ENCODE assay signal across 1 cellular context in genomic region chr20:25223179-25223661, GRCh38.
TF ChIP-seq lines count a peak whose summit lies in the region.

No MANE protein-coding gene starts in this region.

TF ChIP-seq in HepG2, 621 proteins besides CTCF, POLR2A, EP300 and RAD21 (continued from another document and continues in another):
- no peak for TF ChIP-seq KIAA2018 (CRISPR knock-in tag; IDR thresholded peaks at IDR 0.05; ENCODE audit: borderline replicate concordance)
- peak in 1 of 2 experiments; percentile 41; a peak in 1 of 4 replicates for TF ChIP-seq ATF4 (CRISPR knock-in tag; IDR thresholded peaks at IDR 0.05)
- peak; percentile 9; the same call in 1 of the 2 replicates for TF ChIP-seq ZNF292 (CRISPR knock-in tag; IDR thresholded peaks at IDR 0.05; ENCODE audit: borderline replicate concordance, low read depth)
- 0 out of 2 replicates have a peak, but pooled peaks have one; percentile 53 for TF ChIP-seq CSRNP1 (CRISPR knock-in tag; IDR thresholded peaks at IDR 0.05)
- TF ChIP-seq HNF1B (CRISPR knock-in tag; IDR thresholded peaks at IDR 0.05), result 0 out of 2 replicates have a peak, but pooled peaks have one; percentile 44
- TF ChIP-seq ZNF724P (CRISPR knock-in tag; IDR thresholded peaks at IDR 0.05; ENCODE audit: borderline replicate concordance), result no peak
- 0 out of 2 replicates have a peak, but pooled peaks have one; percentile 20 for TF ChIP-seq HIC2 (CRISPR knock-in tag; IDR thresholded peaks at IDR 0.05; ENCODE audit: low read depth)
- TF ChIP-seq RFXAP (CRISPR knock-in tag; IDR thresholded peaks at IDR 0.05; ENCODE audit: borderline replicate concordance), result peak; percentile 59; the same call in 1 of the 2 replicates
- no peak for TF ChIP-seq ZNF512 (CRISPR knock-in tag; IDR thresholded peaks at IDR 0.05)
- peak; percentile 66; the same call in 1 of the 2 replicates for TF ChIP-seq AHR (CRISPR knock-in tag; IDR thresholded peaks at IDR 0.05)
- peak; percentile 64; the same call in 1 of the 2 replicates for TF ChIP-seq ZNF121 (CRISPR knock-in tag; IDR thresholded peaks at IDR 0.05)
- TF ChIP-seq ARNTL (CRISPR knock-in tag; IDR thresholded peaks at IDR 0.05), result no peak
- 0 out of 2 replicates have a peak, but pooled peaks have one; percentile 16 for TF ChIP-seq ZSCAN9 (CRISPR knock-in tag; IDR thresholded peaks at IDR 0.05; ENCODE audit: borderline replicate concordance)
- 0 out of 2 replicates have a peak, but pooled peaks have one; percentile 52 for TF ChIP-seq ZNF557 (CRISPR knock-in tag; IDR thresholded peaks at IDR 0.05)
- no peak for TF ChIP-seq ZNF280B (CRISPR knock-in tag; IDR thresholded peaks at IDR 0.05; ENCODE audit: borderline replicate concordance)
- peak; percentile 37; the same call in 1 of the 2 replicates for TF ChIP-seq JUN (CRISPR knock-in tag; IDR thresholded peaks at IDR 0.05)
- 0 out of 2 replicates have a peak, but pooled peaks have one; percentile 37 for TF ChIP-seq PHF21A (CRISPR knock-in tag; IDR thresholded peaks at IDR 0.05)
- TF ChIP-seq HOXA5 (CRISPR knock-in tag; IDR thresholded peaks at IDR 0.05), result no peak
- TF ChIP-seq ELF3 (CRISPR knock-in tag; IDR thresholded peaks at IDR 0.05), result peak; percentile 47
- 0 out of 2 replicates have a peak, but pooled peaks have one; percentile 38 for TF ChIP-seq MEIS2 (CRISPR knock-in tag; IDR thresholded peaks at IDR 0.05)
- peak; percentile 72 for TF ChIP-seq TEAD3 (CRISPR knock-in tag; optimal IDR thresholded peaks at IDR 0.05; ENCODE audit: borderline replicate concordance)
- no peak for TF ChIP-seq ZNF335 (CRISPR knock-in tag; IDR thresholded peaks at IDR 0.05)
- TF ChIP-seq PRPF4 (IDR thresholded peaks at IDR 0.05; ENCODE audit: low read depth, low read length, poor library complexity, severe bottlenecking), result no peak
- no peak for TF ChIP-seq ZFP1 (CRISPR knock-in tag; IDR thresholded peaks at IDR 0.05)
- no peak for TF ChIP-seq FOXA1 (IDR thresholded peaks at IDR 0.05)
- TF ChIP-seq FOXA1 (CRISPR knock-in tag; IDR thresholded peaks at IDR 0.05), result peak; percentile 33; the same call in 1 of the 2 replicates
- peak; percentile 21; the same call in 1 of the 2 replicates for TF ChIP-seq TFE3 (CRISPR knock-in tag; IDR thresholded peaks at IDR 0.05)
- TF ChIP-seq ZNF205 (CRISPR knock-in tag; IDR thresholded peaks at IDR 0.05), result no peak
- TF ChIP-seq LCORL (IDR thresholded peaks at IDR 0.05), result no peak
- peak; percentile 52; the same call in 1 of the 2 replicates for TF ChIP-seq LCORL (CRISPR knock-in tag; IDR thresholded peaks at IDR 0.05)
- no peak for TF ChIP-seq HOXA7 (CRISPR knock-in tag; IDR thresholded peaks at IDR 0.05)
- TF ChIP-seq ZKSCAN8 (CRISPR knock-in tag; IDR thresholded peaks at IDR 0.05; ENCODE audit: borderline replicate concordance), result 0 out of 2 replicates have a peak, but pooled peaks have one; percentile 23
